Comparison of ENCODE assay signal across 1 cellular context in the genomic region with DNA sequence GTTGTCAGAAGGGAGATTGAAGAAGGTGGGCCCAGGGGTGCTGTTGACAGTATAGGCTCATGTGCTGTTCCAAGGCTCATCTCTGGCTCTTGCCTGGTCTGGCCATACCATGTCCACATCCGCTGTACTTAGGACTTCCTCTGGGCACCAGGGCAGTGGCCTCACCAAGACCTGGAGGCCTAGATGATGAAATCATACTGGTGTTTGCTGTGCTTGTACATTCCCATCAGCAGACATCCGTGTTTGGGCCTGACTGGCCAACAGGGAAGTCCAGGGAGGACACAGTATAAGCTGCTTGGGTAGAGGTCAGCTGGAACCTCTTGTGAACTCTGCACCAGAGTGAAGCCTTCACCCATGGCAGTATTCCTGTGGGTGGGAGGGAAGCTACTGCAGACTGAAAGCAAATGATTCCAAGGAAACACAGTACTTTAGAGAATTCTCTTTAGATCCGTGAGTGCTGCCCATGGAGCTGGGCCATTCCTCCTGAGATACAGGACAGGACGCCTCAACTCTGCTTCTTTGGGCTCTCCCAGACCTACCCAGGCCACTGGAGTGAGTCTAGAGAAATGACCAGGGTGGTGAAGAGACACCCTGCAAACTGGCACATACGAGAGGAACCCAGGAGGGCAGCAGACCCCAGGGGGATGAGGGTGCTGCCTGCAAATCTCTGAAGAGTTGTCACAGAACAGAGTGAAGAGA.
TF ChIP-seq lines count a peak whose summit lies in the region.

No MANE protein-coding gene starts in this region.

TF ChIP-seq in HepG2, 621 proteins besides CTCF, POLR2A, EP300 and RAD21 (continued from another document and continues in another):
- peak; percentile 82; the same call in 1 of the 2 replicates for TF ChIP-seq ZNF691 (CRISPR knock-in tag; IDR thresholded peaks at IDR 0.05; ENCODE audit: borderline replicate concordance, low read depth)
- no peak; the same call in 1 of the 2 replicates for TF ChIP-seq GFI1 (CRISPR knock-in tag; IDR thresholded peaks at IDR 0.05; ENCODE audit: borderline replicate concordance)
- peak; percentile 84 for TF ChIP-seq ZNF331 (CRISPR knock-in tag; IDR thresholded peaks at IDR 0.05)
- peak; percentile 86 for TF ChIP-seq ERF (CRISPR knock-in tag; IDR thresholded peaks at IDR 0.05)
- no peak for TF ChIP-seq ZNF180 (CRISPR knock-in tag; IDR thresholded peaks at IDR 0.05; ENCODE audit: borderline replicate concordance, low read depth)
- TF ChIP-seq, protein P1, sequence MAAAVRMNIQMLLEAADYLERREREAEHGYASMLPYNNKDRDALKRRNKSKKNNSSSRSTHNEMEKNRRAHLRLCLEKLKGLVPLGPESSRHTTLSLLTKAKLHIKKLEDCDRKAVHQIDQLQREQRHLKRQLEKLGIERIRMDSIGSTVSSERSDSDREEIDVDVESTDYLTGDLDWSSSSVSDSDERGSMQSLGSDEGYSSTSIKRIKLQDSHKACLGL (CRISPR knock-in tag; IDR thresholded peaks at IDR 0.05), result no peak
- no peak for TF ChIP-seq ZNF557 (CRISPR knock-in tag; IDR thresholded peaks at IDR 0.05)
- TF ChIP-seq MIER3 (CRISPR knock-in tag; IDR thresholded peaks at IDR 0.05; ENCODE audit: borderline replicate concordance), result peak; percentile 75; the same call in 1 of the 2 replicates
- TF ChIP-seq KDM5B (CRISPR knock-in tag; IDR thresholded peaks at IDR 0.05; ENCODE audit: borderline replicate concordance), result no peak; the same call in 1 of the 2 replicates
- TF ChIP-seq ZFYVE20 (CRISPR knock-in tag; IDR thresholded peaks at IDR 0.05; ENCODE audit: borderline replicate concordance, low read depth), result no peak
- no peak for TF ChIP-seq ZNF138 (CRISPR knock-in tag; IDR thresholded peaks at IDR 0.05; ENCODE audit: low read depth)
- no peak; the same call in 1 of the 2 replicates for TF ChIP-seq SP5 (CRISPR knock-in tag; IDR thresholded peaks at IDR 0.05; ENCODE audit: borderline replicate concordance, low read depth)
- TF ChIP-seq ZNF674 (CRISPR knock-in tag; IDR thresholded peaks at IDR 0.05; ENCODE audit: low read depth), result no peak
- no peak for TF ChIP-seq ZNF142 (CRISPR knock-in tag; IDR thresholded peaks at IDR 0.05)
- TF ChIP-seq MAX (IDR thresholded peaks at IDR 0.05), result peak; percentile 85
- 0 out of 2 replicates have a peak, but pooled peaks have one; percentile 72 for TF ChIP-seq ZNF276 (CRISPR knock-in tag; IDR thresholded peaks at IDR 0.05; ENCODE audit: low read depth)
- TF ChIP-seq ZNF441 (CRISPR knock-in tag; IDR thresholded peaks at IDR 0.05; ENCODE audit: borderline replicate concordance), result peak; percentile 73; the same call in 1 of the 2 replicates
- TF ChIP-seq KDM2A (CRISPR knock-in tag; IDR thresholded peaks at IDR 0.05; ENCODE audit: borderline replicate concordance, low read depth), result peak; percentile 55; the same call in 1 of the 2 replicates
- peak; percentile 76 for TF ChIP-seq GABPB1 (CRISPR knock-in tag; IDR thresholded peaks at IDR 0.05)
- no peak for TF ChIP-seq HMGA1 (CRISPR knock-in tag; conservative IDR thresholded peaks at IDR 0.05)
- 0 out of 2 replicates have a peak, but pooled peaks have one; percentile 28 for TF ChIP-seq CHCHD3 (CRISPR knock-in tag; IDR thresholded peaks at IDR 0.05)
- peak; percentile 29; the same call in 1 of the 2 replicates for TF ChIP-seq GABPA (IDR thresholded peaks at IDR 0.05; ENCODE audit: low read depth, low read length)
- TF ChIP-seq GABPA (CRISPR knock-in tag; IDR thresholded peaks at IDR 0.05; ENCODE audit: low read depth), result peak; percentile 86
- TF ChIP-seq ZNF12 (CRISPR knock-in tag; IDR thresholded peaks at IDR 0.05), result peak; percentile 92
- TF ChIP-seq KAT8 (CRISPR knock-in tag; IDR thresholded peaks at IDR 0.05), result peak; percentile 85
- TF ChIP-seq, protein P2, sequence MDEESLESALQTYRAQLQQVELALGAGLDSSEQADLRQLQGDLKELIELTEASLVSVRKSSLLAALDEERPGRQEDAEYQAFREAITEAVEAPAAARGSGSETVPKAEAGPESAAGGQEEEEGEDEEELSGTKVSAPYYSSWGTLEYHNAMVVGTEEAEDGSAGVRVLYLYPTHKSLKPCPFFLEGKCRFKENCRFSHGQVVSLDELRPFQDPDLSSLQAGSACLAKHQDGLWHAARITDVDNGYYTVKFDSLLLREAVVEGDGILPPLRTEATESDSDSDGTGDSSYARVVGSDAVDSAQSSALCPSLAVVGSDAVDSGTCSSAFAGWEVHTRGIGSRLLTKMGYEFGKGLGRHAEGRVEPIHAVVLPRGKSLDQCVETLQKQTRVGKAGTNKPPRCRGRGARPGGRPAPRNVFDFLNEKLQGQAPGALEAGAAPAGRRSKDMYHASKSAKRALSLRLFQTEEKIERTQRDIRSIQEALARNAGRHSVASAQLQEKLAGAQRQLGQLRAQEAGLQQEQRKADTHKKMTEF (CRISPR knock-in tag; IDR thresholded peaks at IDR 0.05), result peak; percentile 77
- peak; percentile 87; the same call in 1 of the 2 replicates for TF ChIP-seq TGIF2 (CRISPR knock-in tag; IDR thresholded peaks at IDR 0.05)
- TF ChIP-seq ZNF572 (CRISPR knock-in tag; IDR thresholded peaks at IDR 0.05), result peak; percentile 33; the same call in 1 of the 2 replicates
- peak; percentile 30; the same call in 1 of the 2 replicates for TF ChIP-seq ZBED4 (CRISPR knock-in tag; IDR thresholded peaks at IDR 0.05; ENCODE audit: borderline replicate concordance)
- TF ChIP-seq NFYC (CRISPR knock-in tag; IDR thresholded peaks at IDR 0.05), result 0 out of 2 replicates have a peak, but pooled peaks have one; percentile 33
- TF ChIP-seq RARG (CRISPR knock-in tag; IDR thresholded peaks at IDR 0.05; ENCODE audit: low read depth), result no peak
- TF ChIP-seq, protein P3, sequence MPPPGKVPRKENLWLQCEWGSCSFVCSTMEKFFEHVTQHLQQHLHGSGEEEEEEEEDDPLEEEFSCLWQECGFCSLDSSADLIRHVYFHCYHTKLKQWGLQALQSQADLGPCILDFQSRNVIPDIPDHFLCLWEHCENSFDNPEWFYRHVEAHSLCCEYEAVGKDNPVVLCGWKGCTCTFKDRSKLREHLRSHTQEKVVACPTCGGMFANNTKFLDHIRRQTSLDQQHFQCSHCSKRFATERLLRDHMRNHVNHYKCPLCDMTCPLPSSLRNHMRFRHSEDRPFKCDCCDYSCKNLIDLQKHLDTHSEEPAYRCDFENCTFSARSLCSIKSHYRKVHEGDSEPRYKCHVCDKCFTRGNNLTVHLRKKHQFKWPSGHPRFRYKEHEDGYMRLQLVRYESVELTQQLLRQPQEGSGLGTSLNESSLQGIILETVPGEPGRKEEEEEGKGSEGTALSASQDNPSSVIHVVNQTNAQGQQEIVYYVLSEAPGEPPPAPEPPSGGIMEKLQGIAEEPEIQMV (CRISPR knock-in tag; IDR thresholded peaks at IDR 0.05; ENCODE audit: low read depth), result peak; percentile 87; the same call in 1 of the 2 replicates
- TF ChIP-seq MYC (CRISPR knock-in tag; IDR thresholded peaks at IDR 0.05; ENCODE audit: borderline replicate concordance), result peak; percentile 71; the same call in 1 of the 2 replicates
- TF ChIP-seq, protein P4, sequence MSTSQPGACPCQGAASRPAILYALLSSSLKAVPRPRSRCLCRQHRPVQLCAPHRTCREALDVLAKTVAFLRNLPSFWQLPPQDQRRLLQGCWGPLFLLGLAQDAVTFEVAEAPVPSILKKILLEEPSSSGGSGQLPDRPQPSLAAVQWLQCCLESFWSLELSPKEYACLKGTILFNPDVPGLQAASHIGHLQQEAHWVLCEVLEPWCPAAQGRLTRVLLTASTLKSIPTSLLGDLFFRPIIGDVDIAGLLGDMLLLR (CRISPR knock-in tag; IDR thresholded peaks at IDR 0.05), result no peak
- TF ChIP-seq BCL6 (CRISPR knock-in tag; IDR thresholded peaks at IDR 0.05), result peak; percentile 79
- no peak for TF ChIP-seq PAWR (CRISPR knock-in tag; IDR thresholded peaks at IDR 0.05; ENCODE audit: borderline replicate concordance)
